Comparison of ENCODE assay signal across 20 cellular contexts in the genomic region with DNA sequence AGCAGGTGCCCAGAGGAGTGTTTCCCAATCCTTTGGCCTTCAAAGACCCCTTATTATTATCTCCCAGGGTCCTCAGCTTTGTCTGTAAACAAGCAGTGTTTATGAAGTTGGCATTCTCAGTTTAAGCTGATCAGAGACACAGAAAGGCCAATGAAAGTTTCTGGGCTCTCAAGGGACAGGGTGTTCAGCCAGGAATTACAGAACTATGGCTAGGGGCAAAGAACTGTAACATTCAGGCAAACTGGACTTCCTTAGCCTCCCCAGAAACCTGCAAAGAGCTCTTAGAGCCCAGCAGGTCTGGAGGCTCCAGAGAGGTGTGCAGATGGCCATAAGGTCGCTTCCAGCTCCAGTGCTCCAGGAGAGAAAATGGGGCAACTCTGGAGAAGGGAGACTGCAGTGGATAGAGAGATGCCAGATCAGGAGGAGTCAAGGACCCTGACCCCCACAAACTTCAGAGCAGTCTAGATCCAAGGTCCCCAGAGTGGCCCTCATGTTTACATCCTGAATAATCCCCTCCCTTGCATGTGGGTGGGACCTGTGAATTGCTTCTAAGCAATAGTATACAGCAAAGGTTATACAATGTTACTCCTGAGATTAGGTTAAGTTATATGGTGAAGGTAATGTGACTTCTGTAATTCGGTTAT. TPM values are rescaled to one million over a fixed set of nuclear protein-coding genes. Genes with fewer than 3 reads are reported as not detected.
DNase-seq lines count a peak whose midpoint lies in the region; ATAC-seq and TF ChIP-seq lines count a peak whose summit lies in the region.
"Had no signal": no experiment of that assay in that cellular context is flagged by ENCODE, and none has a peak within 500 bp of the region (broad histone marks: within the 10 kb centered on the region; RNA-seq: fewer than 3 reads in every experiment).

No MANE protein-coding gene starts in this region.

- intact Hi-C loops in Right ventricle myocardium inferior (cut with DNase I), result no loop called here
- intact Hi-C loops in cardiac septum (cut with DNase I), result no loop called here
- intact Hi-C loops in left ventricle myocardium superior (cut with micrococcal nuclease), result no loop called here
- intact Hi-C loops in right lobe of liver (cut with DNase I), result loop anchor here in 1 of 2 donors (10.0 kb wide), 1 partner anchor 269 kb away; no protein-coding TSS in a partner anchor

- peaks cover 0 to 5% (median 0%) of the 10 kb centered on the region in 4 donors for H3K36me3 ChIP-seq in right lobe of liver

- no peaks in the 10 kb centered on the region for H3K9me3 ChIP-seq in right lobe of liver

- peak overlapping the region; percentile 75 to 97 (median 91) for H3K27ac ChIP-seq in right lobe of liver
- H3K27ac ChIP-seq: 22Rv1 had no signal

- no peaks in the 10 kb centered on the region for H3K27me3 ChIP-seq in right lobe of liver

- peaks cover 0 to 95% (median 33%) of the 10 kb centered on the region in 4 donors for H3K4me1 ChIP-seq in right lobe of liver

- DNase-seq in Right ventricle myocardium inferior (ENCODE audit: missing footprints) (no peak), cardiac septum (ENCODE audit: low spot score) (no peak), left ventricle myocardium superior (no peak), right lobe of liver (peak in 1 of 3 donors; percentile 59), SKM-1 treated with dmso at 0.1 percent for 144 hours (lab: John Stamatoyannopoulos, UW; ENCODE audit: unreplicated experiment) (no peak), NCI-H2227 treated with DMSO at 0.1 percent for 48 hours (lab: John Stamatoyannopoulos, UW) (no peak), pons (ENCODE audit: low spot score) (no peak)
- DNase-seq: Calu3, DMS79 treated with DMSO at 0.1 percent for 48 hours, Karpas-422, NCI-H1105, NCI-H146, NCI-H1930, NCI-H2107, NCI-H446, NCI-H524 treated with DMSO at 0.1 percent for 48 hours, RPMI8226, SHP77 treated with DMSO at 0.1 percent for 48 hours had no signal

- ATAC-seq in Right ventricle myocardium inferior (peak; percentile 26), left ventricle myocardium superior (peak; percentile 20), right lobe of liver (peak in 1 of 4 donors; percentile 4)
- ATAC-seq: HCT116 had no signal

- no peak overlapping the region for H3K4me3 ChIP-seq in right lobe of liver

- no peak for TF ChIP-seq CTCF in right lobe of liver (IDR thresholded peaks at IDR 0.05)

- WGBS in right lobe of liver (ENCODE audit: insufficient coverage, low coverage, low lambda C conversion rate, missing lambda C conversion rate), result 50% methylated on average over 1 of the region's 2 CpGs

- no peak for TF ChIP-seq POLR2A in right lobe of liver (IDR thresholded peaks at IDR 0.05)

RNA-seq across cellular contexts. Expression of a gene that starts 6.2 kb away (rescaled TPM):
- total RNA-seq in Right ventricle myocardium inferior (136 TPM), cardiac septum (92.3 TPM), left ventricle myocardium superior (155 TPM), right lobe of liver (100 to 1,000 TPM; 167 to 856 (median 390) TPM)

RNA-seq across cellular contexts. Expression of a gene that starts 11.7 kb away (rescaled TPM):
- 132 TPM for total RNA-seq in Right ventricle myocardium inferior
- total RNA-seq in cardiac septum, result 124 TPM
- total RNA-seq in left ventricle myocardium superior, result 144 TPM
- 100 to 1,000 TPM; 207 to 885 (median 634) TPM for total RNA-seq in right lobe of liver
